ENCODE assay signal across 8 cellular contexts in the genomic region with DNA sequence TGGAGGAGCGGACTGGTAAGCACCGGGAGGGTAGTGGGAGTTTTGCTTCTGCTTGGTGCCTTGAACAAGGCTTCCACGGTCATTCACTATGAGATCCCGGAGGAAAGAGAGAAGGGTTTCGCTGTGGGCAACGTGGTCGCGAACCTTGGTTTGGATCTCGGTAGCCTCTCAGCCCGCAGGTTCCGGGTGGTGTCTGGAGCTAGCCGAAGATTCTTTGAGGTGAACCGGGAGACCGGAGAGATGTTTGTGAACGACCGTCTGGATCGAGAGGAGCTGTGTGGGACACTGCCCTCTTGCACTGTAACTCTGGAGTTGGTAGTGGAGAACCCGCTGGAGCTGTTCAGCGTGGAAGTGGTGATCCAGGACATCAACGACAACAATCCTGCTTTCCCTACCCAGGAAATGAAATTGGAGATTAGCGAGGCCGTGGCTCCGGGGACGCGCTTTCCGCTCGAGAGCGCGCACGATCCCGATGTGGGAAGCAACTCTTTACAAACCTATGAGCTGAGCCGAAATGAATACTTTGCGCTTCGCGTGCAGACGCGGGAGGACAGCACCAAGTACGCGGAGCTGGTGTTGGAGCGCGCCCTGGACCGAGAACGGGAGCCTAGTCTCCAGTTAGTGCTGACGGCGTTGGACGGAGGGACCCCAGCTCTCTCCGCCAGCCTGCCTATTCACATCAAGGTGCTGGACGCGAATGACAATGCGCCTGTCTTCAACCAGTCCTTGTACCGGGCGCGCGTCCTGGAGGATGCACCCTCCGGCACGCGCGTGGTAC. TPM values are rescaled to one million over a fixed set of nuclear protein-coding genes. Genes with fewer than 3 reads are reported as not detected.
DNase-seq lines count a peak whose midpoint lies in the region; ATAC-seq and TF ChIP-seq lines count a peak whose summit lies in the region.

No MANE protein-coding gene starts in this region.

- H3K9me3 ChIP-seq in left lung = no peaks in the 10 kb centered on the region

- DNase-seq in AG08396 (ENCODE audit: low spot score) = peak; percentile 70
- DNase-seq in NOMO-1 treated with dmso at 0.1 percent for 144 hours (lab: John Stamatoyannopoulos, UW; ENCODE audit: unreplicated experiment) = peak; percentile 18
- DNase-seq in left lung = peak in 1 of 2 donors; percentile 79
- DNase-seq in substantia nigra (lab: John Stamatoyannopoulos, UW) = peak in 8 of 49 donors; percentile 34 to 77 (median 40)
- DNase-seq in NCI-H128 (lab: John Stamatoyannopoulos, UW; ENCODE audit: unreplicated experiment) = no peak

- no peak for TF ChIP-seq POLR2A in GM18505 (IDR thresholded peaks at IDR 0.05; ENCODE audit: borderline replicate concordance, extremely low read depth, insufficient read depth, insufficient read length)

- peak overlapping the region; percentile 51 to 52 for H3K4me3 ChIP-seq in left lung

- intact Hi-C loops in left lung (cut with DNase I) = no loop called here

- H3K27me3 ChIP-seq in left lung = peaks cover 11 to 47% of the 10 kb centered on the region in 2 donors

- H3K4me1 ChIP-seq in left lung = peaks cover 20 to 25% of the 10 kb centered on the region in 2 donors

- no peak for TF ChIP-seq CTCF in left lung (IDR thresholded peaks at IDR 0.05)

- H3K36me3 ChIP-seq in left lung = no peaks in the 10 kb centered on the region

- H3K27ac ChIP-seq in cingulate gyrus (ENCODE audit: low read depth, low read length) (peak overlapping the region; percentile 72), left lung (peak overlapping the region; percentile 80 to 84), substantia nigra (ENCODE audit: low read depth, low read length, poor library complexity, severe bottlenecking) (peak overlapping the region; percentile 56)

- peak; percentile 30 for ATAC-seq in GM18505 (IDR thresholded peaks at IDR 0.05; ENCODE audit: unreplicated experiment)
- ATAC-seq in HG03045 (IDR thresholded peaks at IDR 0.05; ENCODE audit: unreplicated experiment) = peak; percentile 31
- peak; percentile 67 for ATAC-seq in left lung

RNA-seq across cellular contexts. Expression of gene PCDHGC3, which starts 0.6 kb away (rescaled TPM):
- total RNA-seq in left lung = 100 to 1,000 TPM in 1 of 2 donors, 10 to 100 TPM in 1; 65.4 to 101 TPM

RNA-seq across cellular contexts. Expression of gene PCDHGC4, which starts 8.5 kb away (rescaled TPM):
- total RNA-seq in left lung = 1 to 10 TPM in 1 of 2 donors, under 1 TPM in 1; 0.79 to 2.5 TPM

RNA-seq across cellular contexts. Expression of gene PCDHGC5, which starts 12.6 kb away (rescaled TPM):
- total RNA-seq in left lung = 1 to 10 TPM; 1.4 to 1.9 TPM

RNA-seq across cellular contexts. Expression of gene PCDHGA12, which starts 46.0 kb away (rescaled TPM):
- 1 to 10 TPM; 5.7 to 6.0 TPM for total RNA-seq in left lung

RNA-seq across cellular contexts. Expression of gene PCDHGA11, which starts 55.5 kb away (rescaled TPM):
- total RNA-seq in left lung = 1 to 10 TPM; 2.5 to 3.4 TPM
